In the genomic region with DNA sequence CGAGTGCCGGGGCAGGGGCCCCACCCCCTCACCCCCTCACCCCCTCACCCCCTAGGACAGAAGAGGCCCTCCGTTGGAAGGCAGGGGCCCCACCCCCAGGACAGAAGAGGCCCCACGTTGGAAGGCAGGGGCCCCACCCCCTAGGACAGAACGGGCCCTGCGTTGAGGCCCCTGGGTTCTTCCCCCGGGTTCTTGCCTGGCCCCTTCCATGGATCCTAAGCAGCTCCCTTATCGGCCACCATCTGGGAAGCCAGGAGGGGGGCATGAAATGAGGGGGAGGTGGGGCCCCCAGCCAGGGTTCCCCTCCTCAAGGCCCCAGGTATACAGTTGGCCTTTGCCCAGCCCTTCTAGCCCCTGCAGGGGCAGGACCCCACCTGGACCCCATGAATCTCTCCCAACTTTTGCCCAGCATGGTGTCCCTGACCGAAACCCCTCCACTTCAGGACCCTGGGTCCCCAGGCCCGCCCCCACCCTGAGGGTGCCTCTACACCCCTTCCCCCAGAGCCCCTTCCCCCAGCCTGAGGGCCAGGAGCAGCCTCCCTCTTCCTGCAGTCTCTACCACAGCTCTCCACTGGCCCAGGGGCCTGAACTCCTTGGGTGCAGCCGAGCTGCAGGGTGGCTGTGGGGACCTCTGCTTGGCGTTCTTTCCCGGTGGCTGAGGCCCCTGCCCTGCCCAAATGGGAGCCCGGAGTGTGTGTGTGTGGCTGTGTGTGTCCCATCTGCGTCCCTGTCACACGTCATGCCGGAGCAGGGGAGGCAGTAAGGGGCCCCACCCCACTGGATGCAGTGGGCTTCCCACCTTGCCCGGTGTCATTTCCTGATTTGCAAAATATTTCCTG, we compare ENCODE assay signal across 1 cellular context.
TF ChIP-seq lines count a peak whose summit lies in the region.

No MANE protein-coding gene starts in this region.

TF ChIP-seq in IMR-90, 13 proteins besides CTCF, POLR2A, EP300 and RAD21:
- TF ChIP-seq FOS (IDR thresholded peaks at IDR 0.05; ENCODE audit: low read depth, low read length) (no peak), CEBPB (IDR thresholded peaks at IDR 0.05; ENCODE audit: low read depth, low read length) (no peak), RFX5 (IDR thresholded peaks at IDR 0.05; ENCODE audit: low read depth, low read length) (no peak), MXI1 (IDR thresholded peaks at IDR 0.05; ENCODE audit: borderline replicate concordance, low read depth, low read length) (no peak), RCOR1 (IDR thresholded peaks at IDR 0.05; ENCODE audit: insufficient replicate concordance, low read length) (no peak), BHLHE40 (IDR thresholded peaks at IDR 0.05; ENCODE audit: low read depth, low read length) (no peak), NFE2L2 (IDR thresholded peaks at IDR 0.05; ENCODE audit: low read depth, low read length) (no peak), MAFK (IDR thresholded peaks at IDR 0.05; ENCODE audit: low read depth, low read length) (no peak), CHD1 (IDR thresholded peaks at IDR 0.05; ENCODE audit: low read depth, low read length) (no peak), SMC3 (IDR thresholded peaks at IDR 0.05; ENCODE audit: low read depth, low read length) (no peak)
- TF ChIP-seq, protein P1, sequence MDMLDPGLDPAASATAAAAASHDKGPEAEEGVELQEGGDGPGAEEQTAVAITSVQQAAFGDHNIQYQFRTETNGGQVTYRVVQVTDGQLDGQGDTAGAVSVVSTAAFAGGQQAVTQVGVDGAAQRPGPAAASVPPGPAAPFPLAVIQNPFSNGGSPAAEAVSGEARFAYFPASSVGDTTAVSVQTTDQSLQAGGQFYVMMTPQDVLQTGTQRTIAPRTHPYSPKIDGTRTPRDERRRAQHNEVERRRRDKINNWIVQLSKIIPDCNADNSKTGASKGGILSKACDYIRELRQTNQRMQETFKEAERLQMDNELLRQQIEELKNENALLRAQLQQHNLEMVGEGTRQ (IDR thresholded peaks at IDR 0.05; ENCODE audit: low read depth, low read length): no peak
- TF ChIP-seq, protein P2, sequence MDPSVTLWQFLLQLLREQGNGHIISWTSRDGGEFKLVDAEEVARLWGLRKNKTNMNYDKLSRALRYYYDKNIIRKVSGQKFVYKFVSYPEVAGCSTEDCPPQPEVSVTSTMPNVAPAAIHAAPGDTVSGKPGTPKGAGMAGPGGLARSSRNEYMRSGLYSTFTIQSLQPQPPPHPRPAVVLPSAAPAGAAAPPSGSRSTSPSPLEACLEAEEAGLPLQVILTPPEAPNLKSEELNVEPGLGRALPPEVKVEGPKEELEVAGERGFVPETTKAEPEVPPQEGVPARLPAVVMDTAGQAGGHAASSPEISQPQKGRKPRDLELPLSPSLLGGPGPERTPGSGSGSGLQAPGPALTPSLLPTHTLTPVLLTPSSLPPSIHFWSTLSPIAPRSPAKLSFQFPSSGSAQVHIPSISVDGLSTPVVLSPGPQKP (IDR thresholded peaks at IDR 0.05; ENCODE audit: borderline replicate concordance, low read depth, low read length): no peak
